In genomic region chr2:177553176-177553909, GRCh38 we compare ENCODE assay signal across 8 cellular contexts.
DNase-seq lines count a peak whose midpoint lies in the region; ATAC-seq and TF ChIP-seq lines count a peak whose summit lies in the region.

No MANE protein-coding gene starts in this region.

- no peaks in the 10 kb centered on the region for H3K9me2 ChIP-seq in Karpas-422 (replicated peaks; ENCODE audit: insufficient read depth, low read length)

- no peaks in the 10 kb centered on the region for H3K36me3 ChIP-seq in Karpas-422 (ENCODE audit: insufficient read depth, low read length)
- no peaks in the 10 kb centered on the region for H3K36me3 ChIP-seq in adrenal gland (replicated peaks in 1 of 2)
- H3K36me3 ChIP-seq in iPS-20b (ENCODE audit: insufficient read depth, low read depth, low read length), result no peaks in the 10 kb centered on the region
- no peaks in the 10 kb centered on the region for H3K36me3 ChIP-seq in spleen

- no peak for ATAC-seq in HG02938 (IDR thresholded peaks at IDR 0.05; ENCODE audit: unreplicated experiment)

- no peaks in the 10 kb centered on the region for H3K27me3 ChIP-seq in Karpas-422 (ENCODE audit: low read length)
- H3K27me3 ChIP-seq in adrenal gland, result no peaks in the 10 kb centered on the region
- no peaks in the 10 kb centered on the region for H3K27me3 ChIP-seq in iPS-20b (ENCODE audit: insufficient read depth, low read length)
- H3K27me3 ChIP-seq in spleen (replicated peaks in 1 of 7), result no peaks in the 10 kb centered on the region

- peak; percentile 24 for DNase-seq in COLO829 (ENCODE audit: low spot score)
- DNase-seq in Karpas-422, result peak; percentile 52
- no peak for DNase-seq in adrenal gland
- DNase-seq in spleen, result no peak
- DNase-seq in dedifferentiated amniotic fluid mesenchymal stem cell (ENCODE audit: extremely low spot score), result no peak
- no peak for DNase-seq in globus pallidus (ENCODE audit: low spot score)

- peak overlapping the region; percentile 91 for H2AFZ ChIP-seq in Karpas-422 (ENCODE audit: low read length)

- H3K79me2 ChIP-seq in Karpas-422 (ENCODE audit: low read length), result no peaks in the 10 kb centered on the region; the same call in 1 of the 2 replicates

- H3K9me3 ChIP-seq in Karpas-422 (ENCODE audit: low read length) (no peaks in the 10 kb centered on the region), adrenal gland (replicated peaks in 1 of 3) (no peaks in the 10 kb centered on the region), iPS-20b (ENCODE audit: insufficient read depth, low read depth, low read length) (peaks cover 9% of the 10 kb centered on the region; the same call in 1 of the 2 replicates), spleen (peaks cover 0 to 6% (median 0%) of the 10 kb centered on the region in 8 donors)

- 0 to 9% (median 3%) methylated on average over 12 to 17 of the region's 17 CpGs for WGBS in adrenal gland, 4 donors
- 1 to 24% (median 6%) methylated on average over 17 of the region's 17 CpGs for WGBS in spleen, 5 donors

- H3K4me3 ChIP-seq in Karpas-422 (ENCODE audit: low read length), result peak overlapping the region; percentile 72
- H3K4me3 ChIP-seq in adrenal gland, result peak overlapping the region; percentile 70 to 82 (median 80)
- peak overlapping the region; percentile 100 for H3K4me3 ChIP-seq in iPS-20b (ENCODE audit: low read length)
- peak overlapping the region; percentile 50 to 83 (median 76) for H3K4me3 ChIP-seq in spleen

- no peak for TF ChIP-seq CTCF in adrenal gland (IDR thresholded peaks at IDR 0.05)
- TF ChIP-seq CTCF in spleen (IDR thresholded peaks at IDR 0.05 in 8 of 11, conservative IDR thresholded peaks at IDR 0.05 in 3 of 11), result no peak

- intact Hi-C loops in adrenal gland (cut with DNase I), result no loop called here
- intact Hi-C loops in spleen (cut with DNase I; ENCODE audit: low total_unique reads), result loop anchor here (10.0 kb wide), 1 partner anchor 71 kb away; no protein-coding TSS in a partner anchor

- H4K20me1 ChIP-seq in Karpas-422 (ENCODE audit: insufficient read depth, low read depth, low read length), result no peaks in the 10 kb centered on the region

- H3K27ac ChIP-seq in Karpas-422 (ENCODE audit: low read length) (peak overlapping the region; percentile 84), adrenal gland (peak overlapping the region; percentile 42 to 98 (median 84)), iPS-20b (ENCODE audit: low read length) (peak overlapping the region; percentile 100), spleen (peak overlapping the region; percentile 93 to 98 (median 96))

- H3K9ac ChIP-seq in Karpas-422 (ENCODE audit: low read length), result peak overlapping the region; percentile 81
- H3K9ac ChIP-seq in iPS-20b (ENCODE audit: low read depth, low read length), result peak overlapping the region; percentile 97

- no peak for TF ChIP-seq POLR2A in adrenal gland (IDR thresholded peaks at IDR 0.05)
- no peak for TF ChIP-seq POLR2A in spleen (IDR thresholded peaks at IDR 0.05)

- peaks cover 14% of the 10 kb centered on the region for H3K4me1 ChIP-seq in Karpas-422 (ENCODE audit: low read length)
- H3K4me1 ChIP-seq in adrenal gland (replicated peaks in 1 of 2), result peaks cover 0 to 8% of the 10 kb centered on the region in 2 donors
- no peaks in the 10 kb centered on the region for H3K4me1 ChIP-seq in iPS-20b (ENCODE audit: insufficient read depth, low read length)
- H3K4me1 ChIP-seq in spleen, result peaks cover 0 to 18% (median 12%) of the 10 kb centered on the region in 6 donors

- peak overlapping the region; percentile 86 for H3K4me2 ChIP-seq in Karpas-422 (ENCODE audit: low read depth, low read length, poor library complexity, severe bottlenecking)

Comparison
In these comparisons a context has a peak if more than half of its experiments do, and no peak if none do; other contexts are left out.
1. DNase-seq: peak in COLO829 (single experiment) and Karpas-422 (single experiment); none in adrenal gland (0 of 7), spleen (single experiment), dedifferentiated amniotic fluid mesenchymal stem cell (single experiment) and globus pallidus (single experiment).
2. Peak in every context shown above with its lines, with median percentiles within 50 percentile points of each other: H3K27ac ChIP-seq and H3K4me3 ChIP-seq.